ENCODE assay signal across 32 cellular contexts in genomic region chr3:58180940-58181587, GRCh38. TPM values are rescaled to one million over a fixed set of nuclear protein-coding genes. Genes with fewer than 3 reads are reported as not detected.
DNase-seq lines count a peak whose midpoint lies in the region; ATAC-seq, FAIRE-seq and TF ChIP-seq lines count a peak whose summit lies in the region.
"Had no signal": no experiment of that assay in that cellular context is flagged by ENCODE, and none has a peak within 500 bp of the region (broad histone marks: within the 10 kb centered on the region; RNA-seq: fewer than 3 reads in every experiment).

No MANE protein-coding gene starts in this region.

- no peaks in the 10 kb centered on the region for H3K79me2 ChIP-seq in keratinocyte (ENCODE audit: control insufficient read depth, insufficient read depth, low read length)

- intact Hi-C loops in upper lobe of right lung (cut with DNase I): no loop called here

- no peaks in the 10 kb centered on the region for H3K79me1 ChIP-seq in neuronal stem cell (ENCODE audit: low read depth, low read length)

- no peak overlapping the region for H2AK5ac ChIP-seq in neuronal stem cell (ENCODE audit: low read depth, low read length)

- H2BK12ac ChIP-seq in neuronal stem cell (ENCODE audit: low read length): no peak overlapping the region

- H3K36me3 ChIP-seq in keratinocyte (ENCODE audit: control insufficient read depth in 2 of 2, extremely low read depth in 1 of 2, insufficient read depth in 2 of 2, low read length in 2 of 2) (no peaks in the 10 kb centered on the region), neuronal stem cell (replicated peaks in 1 of 2; ENCODE audit: control insufficient read depth in 2 of 2, insufficient read depth in 2 of 2, low read length in 2 of 2) (no peaks in the 10 kb centered on the region), upper lobe of right lung (no peaks in the 10 kb centered on the region)
- H3K36me3 ChIP-seq: gastroesophageal sphincter, left ventricle myocardium inferior, upper lobe of left lung had no signal

- no peak overlapping the region for H4K8ac ChIP-seq in neuronal stem cell (ENCODE audit: low read depth, low read length)

- no peak overlapping the region for H4K91ac ChIP-seq in neuronal stem cell (ENCODE audit: low read depth, low read length, poor library complexity)

- H3K23ac ChIP-seq in neuronal stem cell (ENCODE audit: low read depth, low read length, poor library complexity): no peak overlapping the region

- TF ChIP-seq CTCF in keratinocyte (optimal IDR thresholded peaks at IDR 0.05 in 1 of 3, IDR thresholded peaks at IDR 0.05 in 1 of 3, conservative IDR thresholded peaks at IDR 0.05 in 1 of 3; ENCODE audit: extremely low read depth in 1 of 3, insufficient read depth in 2 of 3, low read length in 3 of 3): no peak
- no peak for TF ChIP-seq CTCF in upper lobe of right lung (IDR thresholded peaks at IDR 0.05)

- H3K4me3 ChIP-seq in keratinocyte (ENCODE audit: control insufficient read depth in 2 of 3, extremely low read depth in 1 of 3, insufficient read depth in 2 of 3, low read depth in 1 of 3, low read length in 3 of 3) (no peak overlapping the region), neuronal stem cell (ENCODE audit: low read length in 2 of 2) (no peak overlapping the region), upper lobe of right lung (no peak overlapping the region)
- H3K4me3 ChIP-seq: gastroesophageal sphincter, GM23338, left ventricle myocardium inferior, upper lobe of left lung had no signal

- no peak overlapping the region for H2AFZ ChIP-seq in keratinocyte (ENCODE audit: control insufficient read depth, low read length)
- H2AFZ ChIP-seq in neuronal stem cell (ENCODE audit: low read length): no peak overlapping the region
- H2AFZ ChIP-seq: GM23338 had no signal

- H3K27me3 ChIP-seq in keratinocyte (ENCODE audit: control insufficient read depth, extremely low read depth, insufficient read depth, low read length): no peaks in the 10 kb centered on the region
- H3K27me3 ChIP-seq in neuronal stem cell (ENCODE audit: control insufficient read depth in 3 of 3, insufficient read depth in 3 of 3, low read depth in 1 of 3, low read length in 3 of 3): peaks cover 0 to 46% (median 3%) of the 10 kb centered on the region in 3 experiments
- H3K27me3 ChIP-seq in upper lobe of right lung: no peaks in the 10 kb centered on the region
- H3K27me3 ChIP-seq: gastroesophageal sphincter, upper lobe of left lung had no signal

- DNase-seq in NCI-H748 (lab: John Stamatoyannopoulos, UW; ENCODE audit: unreplicated experiment) (peak; percentile 4), NCI-H748 treated with DMSO at 0.1 percent for 48 hours (lab: John Stamatoyannopoulos, UW) (no peak), SW480 (ENCODE audit: low spot score) (peak; percentile 58), keratinocyte (ENCODE audit: low read depth, low spot score) (no peak), neuronal stem cell (ENCODE audit: low spot score) (no peak), upper lobe of right lung (no peak)
- DNase-seq in stimulated activated effector memory CD8-positive, alpha-beta T cell treated with anti-CD3 and anti-CD28 coated beads, Interleukin-12 subunit alpha, Interleukin-12 subunit beta, amount 100 ng/mL, for 72 hours (ENCODE audit: low spot score in 2 of 2): no peak
- DNase-seq: activated CD8-positive, alpha-beta T cell treated with anti-CD3 and anti-CD28 coated beads for 36 hours; activated effector memory CD4-positive, alpha-beta T cell treated with Interleukin-2 at 50 U/mL for 16 hours; activated T-cell treated with anti-CD3 and anti-CD28 coated beads for 4 hours; cortex of kidney; EL; hippocampal formation; left ventricle myocardium inferior; NCI-H1092; NCI-H1694 treated with DMSO at 0.1 percent for 48 hours; NCI-H524; right cardiac atrium; stimulated activated CD4-positive, alpha-beta T cell treated with anti-CD3 and anti-CD28 coated beads, Interleukin-4, amount 100 ng/mL, for 1 hour had no signal

- no peak overlapping the region for H3K4me3 Mint-ChIP-seq in stimulated activated effector memory CD8-positive, alpha-beta T cell treated with anti-CD3 and anti-CD28 coated beads, Interleukin-12 subunit alpha, Interleukin-12 subunit beta, amount 100 ng/mL, for 72 hours
- H3K4me3 Mint-ChIP-seq: activated CD8-positive, alpha-beta T cell treated with anti-CD3 and anti-CD28 coated beads for 36 hours; activated naive CD8-positive, alpha-beta T cell; CD14-positive monocyte; GM23338; stimulated activated memory B cell treated with anti-CD40 and anti-IgM and Interleukin-4, amounts not matched to agents 10 μg/mL and 1 μg/mL and 100 μg/mL, for 72 hours had no signal

- no peaks in the 10 kb centered on the region for H3K9me1 ChIP-seq in keratinocyte (ENCODE audit: control insufficient read depth, extremely low read depth, insufficient read depth, low read length)

- H3K4me1 Mint-ChIP-seq in stimulated activated effector memory CD8-positive, alpha-beta T cell treated with anti-CD3 and anti-CD28 coated beads, Interleukin-12 subunit alpha, Interleukin-12 subunit beta, amount 100 ng/mL, for 72 hours: peaks cover 19% of the 10 kb centered on the region

- no peak for ATAC-seq in stimulated activated effector memory CD8-positive, alpha-beta T cell treated with anti-CD3 and anti-CD28 coated beads, Interleukin-12 subunit alpha, Interleukin-12 subunit beta, amount 100 ng/mL, for 72 hours
- no peak for ATAC-seq in GM18520 (IDR thresholded peaks at IDR 0.05; ENCODE audit: unreplicated experiment)
- no peak for ATAC-seq in upper lobe of right lung
- ATAC-seq: activated CD8-positive, alpha-beta T cell treated with anti-CD3 and anti-CD28 coated beads for 36 hours; gastroesophageal sphincter; GM23338; right cardiac atrium; stimulated activated memory B cell treated with anti-CD40 and anti-IgM and Interleukin-4, amounts not matched to agents 10 μg/mL and 1 μg/mL and 100 μg/mL, for 72 hours had no signal

- H2BK120ac ChIP-seq in neuronal stem cell (ENCODE audit: low read depth, low read length): no peak overlapping the region

- H2BK15ac ChIP-seq in neuronal stem cell (ENCODE audit: low read length): no peak overlapping the region

- dilution Hi-C loops in keratinocyte (cut with MboI; ENCODE audit: extremely low pct_ligation_motif_present, low sequenced_read_pairs): no loop called here

- no peak overlapping the region for H3K14ac ChIP-seq in neuronal stem cell (ENCODE audit: low read length)

- no peak overlapping the region for H3K4me2 ChIP-seq in keratinocyte (ENCODE audit: control insufficient read depth, extremely low read depth, insufficient read depth, low read depth, low read length)
- no peak overlapping the region for H3K4me2 ChIP-seq in neuronal stem cell (ENCODE audit: insufficient read depth, low read length, poor library complexity, severe bottlenecking)
- H3K4me2 ChIP-seq: GM23338 had no signal

- H3K18ac ChIP-seq in neuronal stem cell (ENCODE audit: low read length): no peak overlapping the region

- WGBS in neuronal stem cell (ENCODE audit: extremely low coverage in 2 of 2, insufficient read length in 2 of 2, insufficient replicate concordance in 1 of 2), 2 donors: no CpG with 5 or more reads among the region's 1 CpG

- H3K36me3 Mint-ChIP-seq in stimulated activated effector memory CD8-positive, alpha-beta T cell treated with anti-CD3 and anti-CD28 coated beads, Interleukin-12 subunit alpha, Interleukin-12 subunit beta, amount 100 ng/mL, for 72 hours: no peaks in the 10 kb centered on the region
- H3K36me3 Mint-ChIP-seq: activated naive CD8-positive, alpha-beta T cell; CD14-positive monocyte; stimulated activated memory B cell treated with anti-CD40 and anti-IgM and Interleukin-4, amounts not matched to agents 10 μg/mL and 1 μg/mL and 100 μg/mL, for 72 hours had no signal

- no peak overlapping the region for H3K9ac ChIP-seq in keratinocyte (ENCODE audit: control insufficient read depth, extremely low read depth, insufficient read depth, low read length)
- no peak overlapping the region for H3K9ac ChIP-seq in neuronal stem cell (ENCODE audit: low read depth, low read length, poor library complexity)

- FAIRE-seq in keratinocyte (lab: Jason Lieb, UNC): peak; percentile 81
- FAIRE-seq: D721Med, GM12891 had no signal

- H3K27ac Mint-ChIP-seq in stimulated activated effector memory CD8-positive, alpha-beta T cell treated with anti-CD3 and anti-CD28 coated beads, Interleukin-12 subunit alpha, Interleukin-12 subunit beta, amount 100 ng/mL, for 72 hours: peak overlapping the region; percentile 13
- H3K27ac Mint-ChIP-seq: activated naive CD8-positive, alpha-beta T cell; GM23338; stimulated activated memory B cell treated with anti-CD40 and anti-IgM and Interleukin-4, amounts not matched to agents 10 μg/mL and 1 μg/mL and 100 μg/mL, for 72 hours had no signal

- H3K27ac ChIP-seq in keratinocyte (ENCODE audit: control insufficient read depth, insufficient read depth, low read length): no peak overlapping the region
- H3K27ac ChIP-seq in neuronal stem cell (replicated peaks; ENCODE audit: low read length): no peak overlapping the region
- no peak overlapping the region for H3K27ac ChIP-seq in upper lobe of right lung
- H3K27ac ChIP-seq: 22Rv1, gastroesophageal sphincter, left ventricle myocardium inferior, upper lobe of left lung had no signal

- no peaks in the 10 kb centered on the region for H3K9me3 Mint-ChIP-seq in stimulated activated effector memory CD8-positive, alpha-beta T cell treated with anti-CD3 and anti-CD28 coated beads, Interleukin-12 subunit alpha, Interleukin-12 subunit beta, amount 100 ng/mL, for 72 hours
- H3K9me3 Mint-ChIP-seq: activated CD8-positive, alpha-beta T cell treated with anti-CD3 and anti-CD28 coated beads for 36 hours; GM23338; stimulated activated memory B cell treated with anti-CD40 and anti-IgM and Interleukin-4, amounts not matched to agents 10 μg/mL and 1 μg/mL and 100 μg/mL, for 72 hours had no signal

- H3K4me1 ChIP-seq in keratinocyte (ENCODE audit: control insufficient read depth, extremely low read depth, insufficient read depth, low read length): peaks cover 25% of the 10 kb centered on the region
- H3K4me1 ChIP-seq in neuronal stem cell (ENCODE audit: control insufficient read depth in 2 of 2, insufficient read depth in 1 of 2, low read depth in 1 of 2, low read length in 2 of 2): peaks cover 0 to 2% of the 10 kb centered on the region in 2 donors
- peaks cover 5% of the 10 kb centered on the region for H3K4me1 ChIP-seq in upper lobe of right lung

- H3K4ac ChIP-seq in neuronal stem cell (ENCODE audit: low read length): no peak overlapping the region

- H3K9me3 ChIP-seq in keratinocyte (ENCODE audit: control insufficient read depth, low read depth, low read length) (no peaks in the 10 kb centered on the region), neuronal stem cell (replicated peaks in 1 of 2; ENCODE audit: control insufficient read depth in 2 of 2, insufficient read depth in 1 of 2, low read depth in 1 of 2, low read length in 2 of 2) (no peaks in the 10 kb centered on the region), upper lobe of right lung (no peaks in the 10 kb centered on the region)
- H3K9me3 ChIP-seq: gastroesophageal sphincter, left ventricle myocardium inferior, upper lobe of left lung had no signal

- H2BK5ac ChIP-seq in neuronal stem cell (ENCODE audit: low read length): no peak overlapping the region

- H4K20me1 ChIP-seq in keratinocyte (ENCODE audit: control insufficient read depth, extremely low read depth, insufficient read depth, low read length): no peaks in the 10 kb centered on the region

RNA-seq across cellular contexts. Expression of gene DNASE1L3, which starts 29.7 kb away (rescaled TPM):
- 0.77 to 2.1 TPM (median 1.9 TPM) in 3 replicates for polyA plus RNA-seq in keratinocyte
- polyA plus RNA-seq in keratinocyte (2011; ENCODE audit: low read depth): 1.2 TPM
- polyA plus RNA-seq in keratinocyte (2011; cell fraction: cytosol; rRNA removed): 0.52 and 0.58 TPM in 2 replicates
- 1.4 and 1.5 TPM in 2 replicates for polyA plus RNA-seq in keratinocyte (2011; cell fraction: nucleus; rRNA removed)
- polyA plus RNA-seq in keratinocyte (2012; ENCODE audit: low replicate concordance): 0.61 and 0.69 TPM in 2 replicates
- 2.1 to 5.4 TPM in 2 of 3 replicates, not detected in the other for polyA minus RNA-seq in keratinocyte
- polyA minus RNA-seq in keratinocyte (2011; cell fraction: cytosol; rRNA and poly(A)+ RNA removed): not detected
- 1.1 and 1.5 TPM in 2 replicates for polyA minus RNA-seq in keratinocyte (2011; cell fraction: nucleus; rRNA and poly(A)+ RNA removed)
- polyA plus RNA-seq in neuronal stem cell (2013, experiment 1 of 2): not detected
- polyA plus RNA-seq in neuronal stem cell (2013, experiment 2 of 2): not detected
- 125 TPM for total RNA-seq in upper lobe of right lung
- total RNA-seq: activated CD8-positive, alpha-beta T cell treated with anti-CD3 and anti-CD28 coated beads for 36 hours; fibroblast of lung; GM23338; T-helper 1 cell treated with Interleukin-12 subunit alpha and Interleukin-12 subunit beta and Interleukin-4 antibody, amounts not matched to agents 30 ng/mL and 1 ng/mL, for 36 hours had no signal
- polyA plus RNA-seq: CD14-positive monocyte, fibroblast of lung, GM23338, neural cell had no signal

RNA-seq across cellular contexts. Expression of gene ABHD6, which starts 56.5 kb away (rescaled TPM):
- polyA plus RNA-seq in keratinocyte: 13.6 to 21.5 TPM (median 15.2 TPM) in 3 replicates
- polyA plus RNA-seq in keratinocyte (2011; ENCODE audit: low read depth): 14.6 TPM
- 12.4 and 15.5 TPM in 2 replicates for polyA plus RNA-seq in keratinocyte (2011; cell fraction: cytosol; rRNA removed)
- 20.1 and 24.9 TPM in 2 replicates for polyA plus RNA-seq in keratinocyte (2011; cell fraction: nucleus; rRNA removed)
- polyA plus RNA-seq in keratinocyte (2012; ENCODE audit: low replicate concordance): 9.0 and 15.8 TPM in 2 replicates
- 24.6 to 29.0 TPM (median 27.1 TPM) in 3 replicates for polyA minus RNA-seq in keratinocyte
- polyA minus RNA-seq in keratinocyte (2011; cell fraction: cytosol; rRNA and poly(A)+ RNA removed): 18.6 TPM
- polyA minus RNA-seq in keratinocyte (2011; cell fraction: nucleus; rRNA and poly(A)+ RNA removed): 14.1 and 21.5 TPM in 2 replicates
- polyA plus RNA-seq in neuronal stem cell (2013, experiment 1 of 2): 18.4 TPM
- 18.0 TPM for polyA plus RNA-seq in neuronal stem cell (2013, experiment 2 of 2)
- total RNA-seq in upper lobe of right lung: 19.1 TPM

Comparison
In these comparisons a context has a peak if more than half of its experiments do, and no peak if none do; other contexts are left out.
1. DNase-seq: peak in NCI-H748 (single experiment) and SW480 (single experiment); none in NCI-H748 treated with DMSO at 0.1 percent for 48 hours (single experiment), keratinocyte (single experiment), stimulated activated effector memory CD8-positive, alpha-beta T cell treated with anti-CD3 and anti-CD28 coated beads, Interleukin-12 subunit alpha, Interleukin-12 subunit beta, amount 100 ng/mL, for 72 hours (0 of 2), neuronal stem cell (single experiment) and upper lobe of right lung (single experiment).